ENCODE assay signal across 23 cellular contexts in genomic region chr1:69404486-69404885, GRCh38.
DNase-seq lines count a peak whose midpoint lies in the region; ATAC-seq, FAIRE-seq and TF ChIP-seq lines count a peak whose summit lies in the region.
"Had no signal": no experiment of that assay in that cellular context is flagged by ENCODE, and none has a peak within 500 bp of the region (broad histone marks: within the 10 kb centered on the region; RNA-seq: fewer than 3 reads in every experiment).

No MANE protein-coding gene starts in this region.

- H3K4me3 Mint-ChIP-seq in astrocyte (ENCODE audit: unreplicated experiment), result no peak overlapping the region
- H3K4me3 Mint-ChIP-seq: CD4-positive, alpha-beta memory T cell; HFFc6 had no signal

- H3K9me3 ChIP-seq in astrocyte (ENCODE audit: insufficient read depth, low read depth, low read length), result no peaks in the 10 kb centered on the region
- no peaks in the 10 kb centered on the region for H3K9me3 ChIP-seq in trophoblast cell (ENCODE audit: insufficient read depth, low read depth, low read length)
- H3K9me3 ChIP-seq in breast epithelium, result peaks cover 0 to 4% of the 10 kb centered on the region in 2 donors
- H3K9me3 ChIP-seq: A549, HAP-1 had no signal

- no CpG with 5 or more reads among the region's 1 CpG for WGBS in trophoblast cell (ENCODE audit: extremely low coverage, insufficient coverage, insufficient read length)

- H3K4me1 ChIP-seq in astrocyte (ENCODE audit: insufficient read depth, low read length) (no peaks in the 10 kb centered on the region), trophoblast cell (ENCODE audit: control insufficient read depth in 1 of 2, insufficient read depth in 2 of 2, low read length in 2 of 2) (no peaks in the 10 kb centered on the region), breast epithelium (no peaks in the 10 kb centered on the region)
- H3K4me1 ChIP-seq: A549, HAP-1 had no signal

- H2BK120ac ChIP-seq in trophoblast cell (ENCODE audit: insufficient read depth, low read length, poor library complexity), result no peak overlapping the region

- H2BK12ac ChIP-seq in trophoblast cell (ENCODE audit: low read length), result no peak overlapping the region

- no peak overlapping the region for H2AK5ac ChIP-seq in trophoblast cell (ENCODE audit: low read length)

- no peaks in the 10 kb centered on the region for H3K79me2 ChIP-seq in astrocyte (ENCODE audit: insufficient read depth, low read length)
- no peaks in the 10 kb centered on the region for H3K79me2 ChIP-seq in trophoblast cell (ENCODE audit: control insufficient read depth, insufficient read depth, low read length, poor library complexity)

- H3K79me1 ChIP-seq in trophoblast cell (ENCODE audit: low read length), result no peaks in the 10 kb centered on the region

- TF ChIP-seq CTCF in astrocyte (IDR thresholded peaks at IDR 0.05; ENCODE audit: insufficient read depth, low read depth, low read length), result no peak
- no peak for TF ChIP-seq CTCF in fibroblast of villous mesenchyme (IDR thresholded peaks at IDR 0.05; ENCODE audit: insufficient read depth, low read depth, low read length)
- TF ChIP-seq CTCF in breast epithelium (IDR thresholded peaks at IDR 0.05), result no peak

- ATAC-seq in GM18519 (IDR thresholded peaks at IDR 0.05; ENCODE audit: low FRiP score, unreplicated experiment), result no peak
- ATAC-seq: A549 had no signal

- H3K9ac ChIP-seq in astrocyte (ENCODE audit: low read length) (no peak overlapping the region), trophoblast cell (ENCODE audit: low read length) (no peak overlapping the region)

- H3K4me3 ChIP-seq in astrocyte (ENCODE audit: insufficient read depth, low read depth, low read length) (no peak overlapping the region), fibroblast of villous mesenchyme (ENCODE audit: low read depth, low read length) (no peak overlapping the region), trophoblast cell (ENCODE audit: low read depth, low read length) (no peak overlapping the region), breast epithelium (no peak overlapping the region)
- H3K4me3 ChIP-seq: A549, HAP-1 had no signal

- H3K36me3 ChIP-seq in astrocyte (ENCODE audit: insufficient read depth, low read length) (no peaks in the 10 kb centered on the region), trophoblast cell (ENCODE audit: control insufficient read depth in 1 of 2, insufficient read depth in 2 of 2, low read length in 2 of 2) (no peaks in the 10 kb centered on the region), breast epithelium (no peaks in the 10 kb centered on the region)
- H3K36me3 ChIP-seq: HAP-1 had no signal

- no peak overlapping the region for H3K18ac ChIP-seq in trophoblast cell (ENCODE audit: low read length)

- H3K4me1 Mint-ChIP-seq in astrocyte (ENCODE audit: low read depth, unreplicated experiment), result peaks cover 12% of the 10 kb centered on the region
- H3K4me1 Mint-ChIP-seq: CD4-positive, alpha-beta memory T cell had no signal

- FAIRE-seq in HTR-8/SVneo (lab: Jason Lieb, UNC), result no peak
- no peak for FAIRE-seq in astrocyte (lab: Jason Lieb, UNC)
- FAIRE-seq: A549, GM12891, H54 had no signal

- H4K8ac ChIP-seq in trophoblast cell (ENCODE audit: low read depth, low read length), result no peak overlapping the region

- H3K27me3 ChIP-seq in astrocyte (ENCODE audit: insufficient read depth, low read length) (no peaks in the 10 kb centered on the region), trophoblast cell (ENCODE audit: insufficient read depth, low read length) (no peaks in the 10 kb centered on the region), breast epithelium (no peaks in the 10 kb centered on the region)

- H3K27ac ChIP-seq in astrocyte (ENCODE audit: low read depth, low read length) (no peak overlapping the region), trophoblast cell (ENCODE audit: low read depth, low read length) (no peak overlapping the region), breast epithelium (no peak overlapping the region)
- H3K27ac ChIP-seq: A549 had no signal

- H3K14ac ChIP-seq in trophoblast cell (ENCODE audit: low read length), result no peak overlapping the region

- H3K23ac ChIP-seq in trophoblast cell (ENCODE audit: low read length), result no peak overlapping the region

- no peak overlapping the region for H2BK5ac ChIP-seq in trophoblast cell (ENCODE audit: low read depth, low read length, poor library complexity)

- no peak overlapping the region for H2AFZ ChIP-seq in astrocyte (ENCODE audit: low read depth, low read length)
- H2AFZ ChIP-seq in trophoblast cell (ENCODE audit: insufficient read depth, low read length, poor library complexity), result no peak overlapping the region

- no peak overlapping the region for H4K91ac ChIP-seq in trophoblast cell (ENCODE audit: low read depth, low read length)

- no peak overlapping the region for H3K4ac ChIP-seq in trophoblast cell (ENCODE audit: low read depth, low read length)

- DNase-seq in HTR-8/SVneo (ENCODE audit: insufficient read length, low spot score), result peak; percentile 2
- DNase-seq in astrocyte (ENCODE audit: low read depth), result peak; percentile 9
- peak; percentile 2 for DNase-seq in fibroblast of villous mesenchyme (ENCODE audit: low read depth)
- peak; percentile 13 to 79 for DNase-seq in trophoblast cell
- DNase-seq in SHP77 treated with DMSO at 0.1 percent for 48 hours (lab: John Stamatoyannopoulos, UW), result no peak
- no peak for DNase-seq in stimulated activated CD4-positive, alpha-beta T cell treated with anti-CD3 and anti-CD28 coated beads, Interleukin-15, amount 100 ng/mL, for 24 hours
- no peak for DNase-seq in breast epithelium (ENCODE audit: low spot score in 2 of 2)
- DNase-seq: 8988T; ACHN; C1 segment of cervical spinal cord; Calu3; CD4-positive, alpha-beta memory T cell; COR-L47; DMS53; DMS79 treated with DMSO at 0.1 percent for 48 hours; GF-D8; GOT3; HFFc6 had no signal

- no peak for TF ChIP-seq POLR2A in breast epithelium (IDR thresholded peaks at IDR 0.05)

- H3K36me3 Mint-ChIP-seq in astrocyte (ENCODE audit: low read depth, unreplicated experiment), result no peaks in the 10 kb centered on the region
- H3K36me3 Mint-ChIP-seq: CD4-positive, alpha-beta memory T cell had no signal

- H3K27ac Mint-ChIP-seq in astrocyte (ENCODE audit: unreplicated experiment), result peak overlapping the region; percentile 79
- H3K27ac Mint-ChIP-seq: CD4-positive, alpha-beta memory T cell; HFFc6 had no signal

- no peak overlapping the region for H4K12ac ChIP-seq in trophoblast cell (ENCODE audit: low read depth, low read length)

- intact Hi-C loops in breast epithelium (cut with DNase I; ENCODE audit: low total_unique reads), result no loop called here

- H3K4me2 ChIP-seq in astrocyte (ENCODE audit: low read length) (no peak overlapping the region), trophoblast cell (ENCODE audit: low read length) (no peak overlapping the region)
- H3K4me2 ChIP-seq: A549 had no signal

- H3K27me3 Mint-ChIP-seq in astrocyte (ENCODE audit: low read depth, unreplicated experiment), result peaks cover 3% of the 10 kb centered on the region
- H3K27me3 Mint-ChIP-seq: CD4-positive, alpha-beta memory T cell had no signal

- H4K20me1 ChIP-seq in astrocyte (ENCODE audit: insufficient read depth, low read length), result no peaks in the 10 kb centered on the region

- H3K9me3 Mint-ChIP-seq in astrocyte (ENCODE audit: unreplicated experiment), result no peaks in the 10 kb centered on the region

Comparison
In these comparisons a context has a peak if more than half of its experiments do, and no peak if none do; other contexts are left out.
1. DNase-seq: peak in HTR-8/SVneo (single experiment), astrocyte (single experiment), fibroblast of villous mesenchyme (single experiment) and trophoblast cell (2 of 2); none in SHP77 treated with DMSO at 0.1 percent for 48 hours (single experiment), stimulated activated CD4-positive, alpha-beta T cell treated with anti-CD3 and anti-CD28 coated beads, Interleukin-15, amount 100 ng/mL, for 24 hours (single experiment) and breast epithelium (0 of 2).